Comparison of ENCODE assay signal across 1 cellular context in genomic region chr14:75046275-75046674, GRCh38.
TF ChIP-seq lines count a peak whose summit lies in the region.

No MANE protein-coding gene starts in this region.

TF ChIP-seq in HepG2, 621 proteins besides CTCF, POLR2A, EP300 and RAD21:
- TF ChIP-seq MAFF (IDR thresholded peaks at IDR 0.05; ENCODE audit: low read depth, low read length) (0 out of 2 replicates have a peak, but pooled peaks have one; percentile 24), NCOA1 (CRISPR knock-in tag; IDR thresholded peaks at IDR 0.05) (no peak), MAFK (conservative IDR thresholded peaks at IDR 0.05 in 1 of 2, IDR thresholded peaks at IDR 0.05 in 1 of 2; ENCODE audit: low read length in 2 of 2) (peak; percentile 11 to 41; a peak in 2 of 4 replicates)
